In genomic region chr2:205776139-205776538, GRCh38 we compare ENCODE assay signal across 8 cellular contexts.
DNase-seq lines count a peak whose midpoint lies in the region; ATAC-seq and TF ChIP-seq lines count a peak whose summit lies in the region.

No MANE protein-coding gene starts in this region.

- H3K9me3 ChIP-seq in AG04450 (ENCODE audit: control insufficient read depth, insufficient read depth, low read length) = peaks cover 3% of the 10 kb centered on the region; the same call in 1 of the 2 replicates
- H3K9me3 ChIP-seq in right cardiac atrium (ENCODE audit: control insufficient read depth, low read length) = no peaks in the 10 kb centered on the region

- peak; percentile 74 to 79 for ATAC-seq in right cardiac atrium
- no peak for ATAC-seq in GM19467 (IDR thresholded peaks at IDR 0.05; ENCODE audit: unreplicated experiment)

- H3K27ac ChIP-seq in AG04450 (ENCODE audit: low read depth, low read length) = no peak overlapping the region
- H3K27ac ChIP-seq in right cardiac atrium (ENCODE audit: low read length) = no peak overlapping the region

- CTCF ChIA-PET in AG04450 (lab: Charles Lee) = interaction anchor here (1.0 to 3.8 kb wide), 10 partner anchors 9 to 172 kb away, joined by 3 to 26 read pairs (median 4); no protein-coding TSS in a partner anchor

- intact Hi-C loops in right cardiac atrium (cut with DNase I) = loop anchor here (5.0 to 10.0 kb wide), 4 partner anchors 109 to 149 kb away; no protein-coding TSS in a partner anchor

- WGBS in right cardiac atrium = 81% methylated on average over 19 of the region's 19 CpGs

- TF ChIP-seq CTCF in AG04450 (IDR thresholded peaks at IDR 0.05; ENCODE audit: low read depth, low read length) (peak; percentile 51), GM12874 (IDR thresholded peaks at IDR 0.05; ENCODE audit: insufficient read depth, low read depth, low read length) (peak; percentile 74)

- no peak for DNase-seq in AG04450 (ENCODE audit: low read depth, low spot score)
- DNase-seq in HuH-7.5 (ENCODE audit: low spot score) = peak; percentile 27
- DNase-seq in activated CD8-positive, alpha-beta memory T cell treated with anti-CD3 and anti-CD28 coated beads for 48 hours (ENCODE audit: low read depth in 2 of 3, low spot score in 2 of 3) = peak; percentile 2 to 12 (median 6)
- peak; percentile 55 to 82 (median 79) for DNase-seq in right cardiac atrium
- peak; percentile 8 to 12 for DNase-seq in stimulated activated CD8-positive, alpha-beta memory T cell treated with anti-CD3 and anti-CD28 coated beads, Interleukin-15, amount 100 ng/mL, for 48 hours (ENCODE audit: low read depth in 2 of 2)
- no peak for DNase-seq in NCI-H2171 (lab: John Stamatoyannopoulos, UW)

- H3K27me3 ChIP-seq in AG04450 (ENCODE audit: control insufficient read depth, insufficient read depth, low read length) (no peaks in the 10 kb centered on the region), right cardiac atrium (ENCODE audit: control insufficient read depth, insufficient read depth) (no peaks in the 10 kb centered on the region)

- no peaks in the 10 kb centered on the region for H3K4me1 ChIP-seq in right cardiac atrium (ENCODE audit: control insufficient read depth, insufficient read depth, low read length)

- POLR2A ChIA-PET in AG04450 (lab: Yijun Ruan, JAX) = no interaction called here

- no peak overlapping the region for H3K4me3 ChIP-seq in AG04450 (ENCODE audit: low read depth, low read length)
- no peak overlapping the region for H3K4me3 ChIP-seq in right cardiac atrium (ENCODE audit: low read length)

Comparison
In these comparisons a context has a peak if more than half of its experiments do, and no peak if none do; other contexts are left out.
1. DNase-seq: peak in HuH-7.5 (single experiment), activated CD8-positive, alpha-beta memory T cell treated with anti-CD3 and anti-CD28 coated beads for 48 hours (3 of 3), right cardiac atrium (3 of 3) and stimulated activated CD8-positive, alpha-beta memory T cell treated with anti-CD3 and anti-CD28 coated beads, Interleukin-15, amount 100 ng/mL, for 48 hours (2 of 2); none in AG04450 (single experiment) and NCI-H2171 (single experiment).